ENCODE assay signal across 9 cellular contexts in genomic region chr16:84138824-84139627, GRCh38. TPM values are rescaled to one million over a fixed set of nuclear protein-coding genes. Genes with fewer than 3 reads are reported as not detected.
DNase-seq lines count a peak whose midpoint lies in the region; ATAC-seq and TF ChIP-seq lines count a peak whose summit lies in the region.
"Had no signal": no experiment of that assay in that cellular context is flagged by ENCODE, and none has a peak within 500 bp of the region (broad histone marks: within the 10 kb centered on the region; RNA-seq: fewer than 3 reads in every experiment).

No MANE protein-coding gene starts in this region.

- H3K27ac ChIP-seq in endodermal cell (ENCODE audit: low read depth, low read length) (peak overlapping the region; percentile 77), substantia nigra (ENCODE audit: low read depth, low read length, poor library complexity, severe bottlenecking) (no peak overlapping the region)

- no peaks in the 10 kb centered on the region for H3K27me3 ChIP-seq in endodermal cell (ENCODE audit: control insufficient read depth, insufficient read depth, low read length, poor library complexity, severe bottlenecking)

- peaks cover 2% of the 10 kb centered on the region for H3K9me3 Mint-ChIP-seq in endodermal cell
- H3K9me3 Mint-ChIP-seq in stimulated activated naive CD8-positive, alpha-beta T cell treated with anti-CD3 and anti-CD28 coated beads, Interleukin-15, Interleukin-2, amounts not matched to agents 100 ng/mL and 50 ng/mL, for 24 hours: no peaks in the 10 kb centered on the region

- H3K36me3 ChIP-seq in endodermal cell (ENCODE audit: control insufficient read depth, insufficient read depth, low read length): peaks cover 6% of the 10 kb centered on the region

- peaks cover 15% of the 10 kb centered on the region for H3K36me3 Mint-ChIP-seq in endodermal cell (ENCODE audit: low read depth)
- H3K36me3 Mint-ChIP-seq in stimulated activated naive CD8-positive, alpha-beta T cell treated with anti-CD3 and anti-CD28 coated beads, Interleukin-15, Interleukin-2, amounts not matched to agents 100 ng/mL and 50 ng/mL, for 24 hours (ENCODE audit: low read depth): peaks cover 15% of the 10 kb centered on the region

- no peak overlapping the region for H3K9ac ChIP-seq in endodermal cell (ENCODE audit: extremely low read depth, low read length, poor library complexity, severe bottlenecking)

- WGBS in endodermal cell (ENCODE audit: insufficient coverage in 1 of 2, insufficient read length in 1 of 2), 2 experiments: 65 to 75% methylated on average over 8 to 14 of the region's 14 CpGs

- H3K4me3 ChIP-seq in endodermal cell (ENCODE audit: low read length): no peak overlapping the region

- H3K4me1 Mint-ChIP-seq in endodermal cell: peaks cover 36% of the 10 kb centered on the region
- H3K4me1 Mint-ChIP-seq in stimulated activated naive CD8-positive, alpha-beta T cell treated with anti-CD3 and anti-CD28 coated beads, Interleukin-15, Interleukin-2, amounts not matched to agents 100 ng/mL and 50 ng/mL, for 24 hours (ENCODE audit: low read depth): peaks cover 69% of the 10 kb centered on the region

- no peak overlapping the region for H3K4me3 Mint-ChIP-seq in endodermal cell
- peak overlapping the region; percentile 75 for H3K4me3 Mint-ChIP-seq in stimulated activated naive CD8-positive, alpha-beta T cell treated with anti-CD3 and anti-CD28 coated beads, Interleukin-15, Interleukin-2, amounts not matched to agents 100 ng/mL and 50 ng/mL, for 24 hours

- no peak for TF ChIP-seq CTCF in endodermal cell (conservative IDR thresholded peaks at IDR 0.05)

- peaks cover 12% of the 10 kb centered on the region for H3K4me1 ChIP-seq in endodermal cell (ENCODE audit: control insufficient read depth, insufficient read depth, low read length)

- no peaks in the 10 kb centered on the region for H3K27me3 Mint-ChIP-seq in endodermal cell (ENCODE audit: insufficient read depth)
- no peaks in the 10 kb centered on the region for H3K27me3 Mint-ChIP-seq in stimulated activated naive CD8-positive, alpha-beta T cell treated with anti-CD3 and anti-CD28 coated beads, Interleukin-15, Interleukin-2, amounts not matched to agents 100 ng/mL and 50 ng/mL, for 24 hours

- H3K9me3 ChIP-seq in endodermal cell (ENCODE audit: control insufficient read depth, low read length): peaks cover 12% of the 10 kb centered on the region

- ATAC-seq in GM21825 (IDR thresholded peaks at IDR 0.05; ENCODE audit: unreplicated experiment): peak; percentile 82

- peak; percentile 87 for DNase-seq in DMS153 treated with DMSO at 0.1 percent for 48 hours (lab: John Stamatoyannopoulos, UW; ENCODE audit: unreplicated experiment)
- peak; percentile 14 for DNase-seq in NCI-H345 treated with DMSO at 0.1 percent for 48 hours (lab: John Stamatoyannopoulos, UW; ENCODE audit: unreplicated experiment)
- no peak for DNase-seq in endodermal cell
- DNase-seq in substantia nigra (lab: John Stamatoyannopoulos, UW): no peak
- no peak for DNase-seq in epidermal melanocyte (ENCODE audit: insufficient read length, low spot score)
- DNase-seq in T-helper 9 cell: no peak

- peak overlapping the region; percentile 29 for H3K27ac Mint-ChIP-seq in endodermal cell
- peak overlapping the region; percentile 96 for H3K27ac Mint-ChIP-seq in stimulated activated naive CD8-positive, alpha-beta T cell treated with anti-CD3 and anti-CD28 coated beads, Interleukin-15, Interleukin-2, amounts not matched to agents 100 ng/mL and 50 ng/mL, for 24 hours

RNA-seq across cellular contexts. Expression of gene HSDL1, which starts 6.0 kb away (rescaled TPM):
- total RNA-seq in endodermal cell: 10 to 100 TPM; 49.5 to 68.3 TPM
- 73.7 TPM for polyA plus RNA-seq in endodermal cell (2013, experiment 1 of 2)
- 66.8 TPM for polyA plus RNA-seq in endodermal cell (2013, experiment 2 of 2)

RNA-seq across cellular contexts. Expression of gene DNAAF1, which starts 6.1 kb away (rescaled TPM):
- under 1 TPM; 0.59 to 0.66 TPM for total RNA-seq in endodermal cell
- 0.57 TPM for polyA plus RNA-seq in endodermal cell (2013, experiment 1 of 2)
- polyA plus RNA-seq in endodermal cell (2013, experiment 2 of 2): 0.54 TPM
- total RNA-seq: bronchial epithelial cell had no signal

RNA-seq across cellular contexts. Expression of gene MBTPS1, which starts 22.3 kb away (rescaled TPM):
- total RNA-seq in endodermal cell: 10 to 100 TPM; 59.7 to 62.9 TPM
- 69.3 TPM for polyA plus RNA-seq in endodermal cell (2013, experiment 1 of 2)
- 64.4 TPM for polyA plus RNA-seq in endodermal cell (2013, experiment 2 of 2)

RNA-seq across cellular contexts. Expression of gene TAF1C, which starts 47.8 kb away (rescaled TPM):
- 10 to 100 TPM; 92.0 to 99.8 TPM for total RNA-seq in endodermal cell
- polyA plus RNA-seq in endodermal cell (2013, experiment 1 of 2): 51.8 TPM
- 37.9 TPM for polyA plus RNA-seq in endodermal cell (2013, experiment 2 of 2)

RNA-seq across cellular contexts. Expression of gene ADAD2, which starts 51.9 kb away (rescaled TPM):
- not detected for total RNA-seq in endodermal cell
- 0.21 TPM for polyA plus RNA-seq in endodermal cell (2013, experiment 1 of 2)
- not detected for polyA plus RNA-seq in endodermal cell (2013, experiment 2 of 2)
- total RNA-seq: bronchial epithelial cell had no signal

Comparison
In these comparisons a context has a peak if more than half of its experiments do, and no peak if none do; other contexts are left out.
1. DNase-seq: peak in DMS153 treated with DMSO at 0.1 percent for 48 hours (single experiment) and NCI-H345 treated with DMSO at 0.1 percent for 48 hours (single experiment); none in endodermal cell (single experiment), substantia nigra (0 of 49), epidermal melanocyte (single experiment) and T-helper 9 cell (single experiment).